Comparison of ENCODE assay signal across 19 cellular contexts in the genomic region with DNA sequence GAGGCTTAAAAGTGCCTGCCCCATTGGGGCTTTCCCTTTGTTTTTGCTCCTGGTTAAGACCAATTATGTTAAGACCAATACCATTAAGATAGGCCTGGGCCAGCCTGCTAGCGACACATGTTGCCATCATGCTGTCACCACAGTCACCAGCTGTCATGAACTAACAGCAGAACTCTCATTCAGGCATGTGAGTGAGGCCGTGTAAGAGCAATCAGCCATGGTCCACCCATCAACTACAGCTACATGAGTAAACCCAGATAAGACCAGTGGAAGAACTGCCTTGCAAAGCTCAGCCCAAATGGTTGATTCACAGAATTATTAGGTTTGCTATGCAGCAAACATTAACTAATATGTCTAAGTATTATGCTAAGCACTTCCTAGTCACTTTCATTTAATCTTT. TPM values are rescaled to one million over a fixed set of nuclear protein-coding genes. Genes with fewer than 3 reads are reported as not detected.
DNase-seq lines count a peak whose midpoint lies in the region; ATAC-seq and TF ChIP-seq lines count a peak whose summit lies in the region.
"Had no signal": no experiment of that assay in that cellular context is flagged by ENCODE, and none has a peak within 500 bp of the region (broad histone marks: within the 10 kb centered on the region; RNA-seq: fewer than 3 reads in every experiment).

No MANE protein-coding gene starts in this region.

- peak overlapping the region; percentile 11 for H2BK20ac ChIP-seq in H9 (ENCODE audit: low read depth, low read length, poor library complexity, severe bottlenecking)

- no peak overlapping the region for H3K4me2 ChIP-seq in H9 (ENCODE audit: insufficient read depth, insufficient read length, low read length)
- H3K4me2 ChIP-seq: BLaER1 had no signal

- H3K79me2 ChIP-seq in H9 (ENCODE audit: insufficient read depth, low read length), result no peaks in the 10 kb centered on the region

- no peak overlapping the region for H3K4ac ChIP-seq in H9 (ENCODE audit: low read depth, low read length)

- H3K27ac ChIP-seq in H9 (ENCODE audit: insufficient read length, low read depth, low read length) (no peak overlapping the region), HEK293 (ENCODE audit: extremely low read depth, low read depth, low read length) (no peak overlapping the region)
- H3K27ac ChIP-seq: BLaER1 had no signal

- no peaks in the 10 kb centered on the region for H3K79me1 ChIP-seq in H9 (ENCODE audit: insufficient read depth, low read depth, low read length, poor library complexity, severe bottlenecking)

- no peak overlapping the region for H4K8ac ChIP-seq in H9 (replicated peaks; ENCODE audit: insufficient read length, low read depth, low read length)

- no peaks in the 10 kb centered on the region; the same call in 1 of the 2 replicates for H3K27me3 Mint-ChIP-seq in H9 (ENCODE audit: low read depth)
- H3K27me3 Mint-ChIP-seq in glutamatergic neuron (ENCODE audit: unreplicated experiment), result no peaks in the 10 kb centered on the region
- H3K27me3 Mint-ChIP-seq: CD4-positive, CD25-positive, alpha-beta regulatory T cell had no signal

- no peaks in the 10 kb centered on the region for H3K36me3 ChIP-seq in HEK293 (ENCODE audit: control insufficient read depth in 2 of 2, insufficient read depth in 1 of 2, low read length in 2 of 2)
- H3K36me3 ChIP-seq: BE2C, BLaER1 had no signal

- no peak overlapping the region for H3K18ac ChIP-seq in H9 (ENCODE audit: insufficient read length, low read depth, low read length)

- H3K9me3 ChIP-seq in H9 (ENCODE audit: control insufficient read depth, low read depth, low read length) (peaks cover 64% of the 10 kb centered on the region), HEK293 (ENCODE audit: control insufficient read depth, insufficient read depth, low read depth, low read length) (no peaks in the 10 kb centered on the region)
- H3K9me3 ChIP-seq: BE2C, Caco-2 had no signal

- no peak overlapping the region for H3K9ac ChIP-seq in H9 (ENCODE audit: extremely low read depth, insufficient read length, low read length)
- H3K9ac ChIP-seq: BLaER1 had no signal

- no peak overlapping the region for H4K91ac ChIP-seq in H9 (ENCODE audit: insufficient read length, low read depth, low read length)

- H2BK5ac ChIP-seq in H9 (ENCODE audit: insufficient read length, low read length), result no peak overlapping the region

- POLR2A ChIA-PET in HEK293 (lab: Yijun Ruan, JAX), result no interaction called here

- no peak overlapping the region for H2BK12ac ChIP-seq in H9 (ENCODE audit: insufficient read length, low read depth, low read length)

- H3K56ac ChIP-seq in H9 (ENCODE audit: insufficient read length, low read depth, low read length), result no peak overlapping the region

- WGBS in H9 (ENCODE audit: extremely low coverage, insufficient read length, low lambda C conversion rate), result no CpG with 5 or more reads among the region's 2 CpGs

- H3K4me3 ChIP-seq in HEK293 (ENCODE audit: low read depth, low read length), result no peak overlapping the region
- H3K4me3 ChIP-seq: BLaER1 had no signal

- H4K20me1 ChIP-seq in H9 (ENCODE audit: control insufficient read depth, insufficient read depth, insufficient read length), result no peaks in the 10 kb centered on the region
- H4K20me1 ChIP-seq: BLaER1 had no signal

- no peaks in the 10 kb centered on the region for H3K27me3 ChIP-seq in H9 (ENCODE audit: insufficient read depth, low read length)
- H3K27me3 ChIP-seq: BE2C, BLaER1 had no signal

- H3K14ac ChIP-seq in H9 (ENCODE audit: insufficient read depth, low read length), result no peak overlapping the region

- H3K36me3 Mint-ChIP-seq in H9 (ENCODE audit: insufficient read depth in 1 of 3, low read depth in 3 of 3) (peaks cover 3 to 17% (median 7%) of the 10 kb centered on the region in 3 experiments), glutamatergic neuron (ENCODE audit: unreplicated experiment) (peaks cover 4% of the 10 kb centered on the region)
- H3K36me3 Mint-ChIP-seq: CD14-positive monocyte; CD4-positive, alpha-beta memory T cell; CD4-positive, CD25-positive, alpha-beta regulatory T cell; CD8-positive, alpha-beta memory T cell had no signal

- no peak overlapping the region for H2AK5ac ChIP-seq in H9 (ENCODE audit: insufficient read length, low read length)

- CTCF ChIA-PET in HEK293 (lab: Yijun Ruan, JAX), result interaction anchor here (1.3 kb wide), 1 partner anchor 57 kb away, joined by 3 read pairs; no protein-coding TSS in a partner anchor

- H3K4me3 Mint-ChIP-seq in H9, result no peak overlapping the region
- H3K4me3 Mint-ChIP-seq in glutamatergic neuron (ENCODE audit: unreplicated experiment), result no peak overlapping the region
- H3K4me3 Mint-ChIP-seq: CD14-positive monocyte; CD4-positive, alpha-beta memory T cell; CD4-positive, CD25-positive, alpha-beta regulatory T cell; CD8-positive, alpha-beta memory T cell had no signal

- no peak for DNase-seq in H9
- peak; percentile 25 for DNase-seq in glutamatergic neuron
- DNase-seq in mesenteric fat pad (ENCODE audit: low spot score), result no peak
- DNase-seq in NCI-H2196 (lab: John Stamatoyannopoulos, UW; ENCODE audit: unreplicated experiment), result no peak
- DNase-seq: 8988T; ACHN; BE2C; C1 segment of cervical spinal cord; Caco-2; Calu3; CD4-positive, alpha-beta memory T cell; CD4-positive, CD25-positive, alpha-beta regulatory T cell; CD8-positive, alpha-beta memory T cell; DMS79 treated with DMSO at 0.1 percent for 48 hours; GF-D8 had no signal

- H3T11ph ChIP-seq in H9 (ENCODE audit: low read length), result no peak overlapping the region

- TF ChIP-seq CTCF in H9 (conservative IDR thresholded peaks at IDR 0.05), result no peak
- TF ChIP-seq CTCF in HEK293 (tag by site-specific recombination; IDR thresholded peaks at IDR 0.05), result no peak
- TF ChIP-seq CTCF in glutamatergic neuron (IDR thresholded peaks at IDR 0.05; ENCODE audit: partially characterized antibody, unreplicated experiment), result no peak

- no peak overlapping the region for H2AFZ ChIP-seq in H9 (ENCODE audit: low read length)

- no peaks in the 10 kb centered on the region for H3K4me1 Mint-ChIP-seq in H9
- no peaks in the 10 kb centered on the region for H3K4me1 Mint-ChIP-seq in glutamatergic neuron (ENCODE audit: low read depth, unreplicated experiment)
- H3K4me1 Mint-ChIP-seq: CD14-positive monocyte; CD4-positive, alpha-beta memory T cell; CD4-positive, CD25-positive, alpha-beta regulatory T cell; CD8-positive, alpha-beta memory T cell had no signal

- H3K4me1 ChIP-seq in H9 (ENCODE audit: insufficient read depth, low read length) (no peaks in the 10 kb centered on the region), HEK293 (ENCODE audit: control insufficient read depth, insufficient read depth, low read length) (no peaks in the 10 kb centered on the region)
- H3K4me1 ChIP-seq: BE2C, Caco-2 had no signal

- H3K23me2 ChIP-seq in H9 (ENCODE audit: insufficient read length, low read depth, low read length, poor library complexity, severe bottlenecking), result no peaks in the 10 kb centered on the region

- H2BK120ac ChIP-seq in H9 (ENCODE audit: low read depth, low read length, poor library complexity, severe bottlenecking), result no peak overlapping the region

- no peak for ATAC-seq in GM19455 (IDR thresholded peaks at IDR 0.05; ENCODE audit: unreplicated experiment)

- H2BK15ac ChIP-seq in H9 (ENCODE audit: low read depth, low read length), result no peak overlapping the region

- no peak overlapping the region for H4K5ac ChIP-seq in H9 (ENCODE audit: insufficient read length, low read depth, low read length)

- H3K27ac Mint-ChIP-seq in H9 (no peak overlapping the region), glutamatergic neuron (ENCODE audit: unreplicated experiment) (no peak overlapping the region)
- H3K27ac Mint-ChIP-seq: CD14-positive monocyte; CD4-positive, alpha-beta memory T cell; CD4-positive, CD25-positive, alpha-beta regulatory T cell; CD8-positive, alpha-beta memory T cell had no signal

- H3K9me3 Mint-ChIP-seq in H9, result peaks cover 76 to 83% of the 10 kb centered on the region in 2 experiments
- peaks cover 8% of the 10 kb centered on the region for H3K9me3 Mint-ChIP-seq in glutamatergic neuron (ENCODE audit: unreplicated experiment)

- H3K23ac ChIP-seq in H9 (ENCODE audit: insufficient read length, low read depth, low read length), result no peak overlapping the region

TF ChIP-seq in HEK293, 187 proteins besides CTCF, POLR2A, EP300 and RAD21:
- TF ChIP-seq ZNF677 (tag by site-specific recombination; IDR thresholded peaks at IDR 0.05), result 0 out of 2 replicates have a peak, but pooled peaks have one; percentile 31
- TF ChIP-seq, protein P1, sequence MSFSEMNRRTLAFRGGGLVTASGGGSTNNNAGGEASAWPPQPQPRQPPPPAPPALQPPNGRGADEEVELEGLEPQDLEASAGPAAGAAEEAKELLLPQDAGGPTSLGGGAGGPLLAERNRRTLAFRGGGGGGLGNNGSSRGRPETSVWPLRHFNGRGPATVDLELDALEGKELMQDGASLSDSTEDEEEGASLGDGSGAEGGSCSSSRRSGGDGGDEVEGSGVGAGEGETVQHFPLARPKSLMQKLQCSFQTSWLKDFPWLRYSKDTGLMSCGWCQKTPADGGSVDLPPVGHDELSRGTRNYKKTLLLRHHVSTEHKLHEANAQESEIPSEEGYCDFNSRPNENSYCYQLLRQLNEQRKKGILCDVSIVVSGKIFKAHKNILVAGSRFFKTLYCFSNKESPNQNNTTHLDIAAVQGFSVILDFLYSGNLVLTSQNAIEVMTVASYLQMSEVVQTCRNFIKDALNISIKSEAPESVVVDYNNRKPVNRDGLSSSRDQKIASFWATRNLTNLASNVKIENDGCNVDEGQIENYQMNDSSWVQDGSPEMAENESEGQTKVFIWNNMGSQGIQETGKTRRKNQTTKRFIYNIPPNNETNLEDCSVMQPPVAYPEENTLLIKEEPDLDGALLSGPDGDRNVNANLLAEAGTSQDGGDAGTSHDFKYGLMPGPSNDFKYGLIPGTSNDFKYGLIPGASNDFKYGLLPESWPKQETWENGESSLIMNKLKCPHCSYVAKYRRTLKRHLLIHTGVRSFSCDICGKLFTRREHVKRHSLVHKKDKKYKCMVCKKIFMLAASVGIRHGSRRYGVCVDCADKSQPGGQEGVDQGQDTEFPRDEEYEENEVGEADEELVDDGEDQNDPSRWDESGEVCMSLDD (tag by site-specific recombination; IDR thresholded peaks at IDR 0.05), result no peak

RNA-seq across cellular contexts. Expression of gene GLYAT, which starts 19.9 kb away (rescaled TPM):
- total RNA-seq in H9 (2021), result not detected in 2 replicates
- total RNA-seq in glutamatergic neuron (ENCODE audit: unreplicated experiment), result not detected
- 6.4 TPM for total RNA-seq in mesenteric fat pad
- total RNA-seq: Caco-2; Calu3; CD4-positive, alpha-beta memory T cell; CD4-positive, CD25-positive, alpha-beta regulatory T cell; CD8-positive, alpha-beta memory T cell had no signal
